15 cellular contexts compared by ENCODE assay signal in the genomic region with DNA sequence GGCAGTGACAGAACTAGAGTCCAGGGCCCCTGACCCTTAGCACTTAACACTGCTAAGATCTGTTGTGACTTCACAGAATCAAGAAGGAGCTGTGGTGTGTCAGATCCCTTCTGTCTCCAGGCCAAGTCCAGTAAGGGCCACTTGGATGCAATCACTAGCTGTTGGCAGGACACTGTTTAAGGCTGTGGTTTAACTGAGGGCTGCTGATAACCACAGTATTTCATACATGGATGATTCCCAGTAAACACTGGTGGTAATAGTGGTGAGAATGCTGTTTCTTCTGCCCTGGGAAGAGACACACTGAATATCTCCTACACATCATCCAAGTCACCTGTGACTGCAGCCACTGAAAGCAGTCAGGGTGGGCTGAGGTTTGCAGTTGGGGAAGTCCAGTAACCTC.
DNase-seq lines count a peak whose midpoint lies in the region; ATAC-seq lines count a peak whose summit lies in the region.
"Had no signal": no experiment of that assay in that cellular context is flagged by ENCODE, and none has a peak within 500 bp of the region (broad histone marks: within the 10 kb centered on the region; RNA-seq: fewer than 3 reads in every experiment).

No MANE protein-coding gene starts in this region.

- intact Hi-C loops in activated CD4-positive, alpha-beta memory T cell treated with anti-CD3 and anti-CD28 coated beads for 36 hours (cut with micrococcal nuclease), result no loop called here

- H3K27ac Mint-ChIP-seq in activated naive CD8-positive, alpha-beta T cell treated with anti-CD3 and anti-CD28 coated beads, Interleukin-2, amount 50 U/mL, for 24 hours, result no peak overlapping the region
- H3K27ac Mint-ChIP-seq in activated CD4-positive, alpha-beta memory T cell treated with anti-CD3 and anti-CD28 coated beads for 36 hours, result no peak overlapping the region
- H3K27ac Mint-ChIP-seq: activated CD8-positive, alpha-beta T cell treated with anti-CD3 and anti-CD28 coated beads, Interleukin-2, amount 10 ng/mL, durations not matched to agents 7 days and 5 days; IgD-negative memory B cell; memory B cell had no signal

- H3K4me1 Mint-ChIP-seq in activated naive CD8-positive, alpha-beta T cell treated with anti-CD3 and anti-CD28 coated beads, Interleukin-2, amount 50 U/mL, for 24 hours, result peaks cover 4% of the 10 kb centered on the region
- H3K4me1 Mint-ChIP-seq in activated CD4-positive, alpha-beta memory T cell treated with anti-CD3 and anti-CD28 coated beads for 36 hours (ENCODE audit: low read depth), result peaks cover 2% of the 10 kb centered on the region

- H3K36me3 ChIP-seq in effector memory CD4-positive, alpha-beta T cell (ENCODE audit: control insufficient read depth, insufficient read depth, low read length), result no peaks in the 10 kb centered on the region

- H3K4me3 Mint-ChIP-seq in activated naive CD8-positive, alpha-beta T cell treated with anti-CD3 and anti-CD28 coated beads, Interleukin-2, amount 50 U/mL, for 24 hours, result no peak overlapping the region
- no peak overlapping the region for H3K4me3 Mint-ChIP-seq in activated CD4-positive, alpha-beta memory T cell treated with anti-CD3 and anti-CD28 coated beads for 36 hours
- H3K4me3 Mint-ChIP-seq: activated CD8-positive, alpha-beta T cell treated with anti-CD3 and anti-CD28 coated beads, Interleukin-2, amount 10 ng/mL, durations not matched to agents 7 days and 5 days; IgD-negative memory B cell; memory B cell had no signal

- CTCF ChIA-PET in activated CD4-positive, alpha-beta memory T cell treated with anti-CD3 and anti-CD28 coated beads for 36 hours (lab: Charles Lee), result no interaction called here

- no peaks in the 10 kb centered on the region for H3K36me3 Mint-ChIP-seq in activated naive CD8-positive, alpha-beta T cell treated with anti-CD3 and anti-CD28 coated beads, Interleukin-2, amount 50 U/mL, for 24 hours (ENCODE audit: low read depth)
- H3K36me3 Mint-ChIP-seq in activated CD4-positive, alpha-beta memory T cell treated with anti-CD3 and anti-CD28 coated beads for 36 hours, result no peaks in the 10 kb centered on the region
- H3K36me3 Mint-ChIP-seq: IgD-negative memory B cell had no signal

- H3K4me1 ChIP-seq in effector memory CD4-positive, alpha-beta T cell (ENCODE audit: control insufficient read depth, insufficient read depth, low read length, poor library complexity, severe bottlenecking), result no peaks in the 10 kb centered on the region

- H3K27me3 Mint-ChIP-seq in activated naive CD8-positive, alpha-beta T cell treated with anti-CD3 and anti-CD28 coated beads, Interleukin-2, amount 50 U/mL, for 24 hours, result no peaks in the 10 kb centered on the region
- no peaks in the 10 kb centered on the region for H3K27me3 Mint-ChIP-seq in activated CD4-positive, alpha-beta memory T cell treated with anti-CD3 and anti-CD28 coated beads for 36 hours
- H3K27me3 Mint-ChIP-seq: IgD-negative memory B cell had no signal

- no peaks in the 10 kb centered on the region for H3K9me3 ChIP-seq in effector memory CD4-positive, alpha-beta T cell (ENCODE audit: control insufficient read depth, low read length)

- H3K4me3 ChIP-seq in effector memory CD4-positive, alpha-beta T cell (ENCODE audit: insufficient read depth, low read depth, low read length, poor library complexity, severe bottlenecking), result no peak overlapping the region

- peak; percentile 15 for ATAC-seq in activated naive CD8-positive, alpha-beta T cell treated with anti-CD3 and anti-CD28 coated beads, Interleukin-2, amount 50 U/mL, for 24 hours
- ATAC-seq: activated CD8-positive, alpha-beta T cell treated with anti-CD3 and anti-CD28 coated beads, Interleukin-2, amount 10 ng/mL, durations not matched to agents 7 days and 5 days had no signal

- POLR2A ChIA-PET in activated CD4-positive, alpha-beta memory T cell treated with anti-CD3 and anti-CD28 coated beads for 36 hours (lab: Charles Lee), result no interaction called here

- H3K27ac ChIP-seq in effector memory CD4-positive, alpha-beta T cell (ENCODE audit: insufficient read depth, low read length, poor library complexity, severe bottlenecking), result no peak overlapping the region

- peak; percentile 0 for DNase-seq in GDM1 (lab: John Stamatoyannopoulos, UW)
- DNase-seq in HK-2 (ENCODE audit: unreplicated experiment), result peak; percentile 49
- DNase-seq in activated naive CD8-positive, alpha-beta T cell treated with anti-CD3 and anti-CD28 coated beads, Interleukin-2, amount 50 U/mL, for 24 hours, result no peak
- peak; percentile 87 for DNase-seq in kidney tubule cell (ENCODE audit: low spot score)
- DNase-seq in activated CD4-positive, alpha-beta memory T cell treated with anti-CD3 and anti-CD28 coated beads for 36 hours, result no peak
- no peak for DNase-seq in effector memory CD4-positive, alpha-beta T cell
- no peak for DNase-seq in NCI-H82 (lab: John Stamatoyannopoulos, UW)
- DNase-seq in T-helper 2 cell, result no peak
- DNase-seq: activated CD8-positive, alpha-beta T cell treated with anti-CD3 and anti-CD28 coated beads, Interleukin-2, amount 10 ng/mL, durations not matched to agents 7 days and 5 days; activated naive CD4-positive, alpha-beta T cell; NCI-H69; SHP77; substantia nigra had no signal

- H3K27me3 ChIP-seq in effector memory CD4-positive, alpha-beta T cell (replicated peaks; ENCODE audit: control insufficient read depth, insufficient read depth, low read length, poor library complexity, severe bottlenecking), result no peaks in the 10 kb centered on the region

- H3K9me3 Mint-ChIP-seq in activated naive CD8-positive, alpha-beta T cell treated with anti-CD3 and anti-CD28 coated beads, Interleukin-2, amount 50 U/mL, for 24 hours, result no peaks in the 10 kb centered on the region
- no peaks in the 10 kb centered on the region for H3K9me3 Mint-ChIP-seq in activated CD4-positive, alpha-beta memory T cell treated with anti-CD3 and anti-CD28 coated beads for 36 hours

Comparison
In these comparisons a context has a peak if more than half of its experiments do, and no peak if none do; other contexts are left out.
1. DNase-seq: peak in GDM1 (single experiment), HK-2 (single experiment) and kidney tubule cell (single experiment); none in activated naive CD8-positive, alpha-beta T cell treated with anti-CD3 and anti-CD28 coated beads, Interleukin-2, amount 50 U/mL, for 24 hours (single experiment), activated CD4-positive, alpha-beta memory T cell treated with anti-CD3 and anti-CD28 coated beads for 36 hours (single experiment), effector memory CD4-positive, alpha-beta T cell (0 of 3), NCI-H82 (single experiment) and T-helper 2 cell (0 of 5).